In genomic region chr10:26448292-26448691, GRCh38 we compare ENCODE assay signal across 11 cellular contexts. TPM values are rescaled to one million over a fixed set of nuclear protein-coding genes. Genes with fewer than 3 reads are reported as not detected.
DNase-seq lines count a peak whose midpoint lies in the region; ATAC-seq and TF ChIP-seq lines count a peak whose summit lies in the region.
"Had no signal": no experiment of that assay in that cellular context is flagged by ENCODE, and none has a peak within 500 bp of the region (broad histone marks: within the 10 kb centered on the region; RNA-seq: fewer than 3 reads in every experiment).

No MANE protein-coding gene starts in this region.

- H3K27ac Mint-ChIP-seq in activated naive CD8-positive, alpha-beta T cell treated with anti-CD3 and anti-CD28 coated beads, Interleukin-2, amount 50 U/mL, for 24 hours: peak overlapping the region; percentile 96

- no peak for DNase-seq in activated naive CD8-positive, alpha-beta T cell treated with anti-CD3 and anti-CD28 coated beads, Interleukin-2, amount 50 U/mL, for 24 hours
- no peak for DNase-seq in Right ventricle myocardium superior
- no peak for DNase-seq in stimulated activated CD4-positive, alpha-beta T cell treated with anti-CD3 and anti-CD28 coated beads, Interleukin-4, amount 100 ng/mL, for 24 hours
- DNase-seq in cerebellum (ENCODE audit: low spot score): no peak
- no peak for DNase-seq in retina
- DNase-seq: IMR-90, lower lobe of right lung, upper lobe of right lung had no signal

- no peaks in the 10 kb centered on the region for H3K9me3 Mint-ChIP-seq in activated naive CD8-positive, alpha-beta T cell treated with anti-CD3 and anti-CD28 coated beads, Interleukin-2, amount 50 U/mL, for 24 hours

- peaks cover 55% of the 10 kb centered on the region for H3K36me3 Mint-ChIP-seq in activated naive CD8-positive, alpha-beta T cell treated with anti-CD3 and anti-CD28 coated beads, Interleukin-2, amount 50 U/mL, for 24 hours (ENCODE audit: low read depth)

- peak overlapping the region; percentile 77 for H3K4me3 Mint-ChIP-seq in activated naive CD8-positive, alpha-beta T cell treated with anti-CD3 and anti-CD28 coated beads, Interleukin-2, amount 50 U/mL, for 24 hours

- H3K27me3 Mint-ChIP-seq in activated naive CD8-positive, alpha-beta T cell treated with anti-CD3 and anti-CD28 coated beads, Interleukin-2, amount 50 U/mL, for 24 hours: peaks cover 2% of the 10 kb centered on the region

- peaks cover 89% of the 10 kb centered on the region for H3K4me1 Mint-ChIP-seq in activated naive CD8-positive, alpha-beta T cell treated with anti-CD3 and anti-CD28 coated beads, Interleukin-2, amount 50 U/mL, for 24 hours

- ATAC-seq in GM19455 (IDR thresholded peaks at IDR 0.05; ENCODE audit: unreplicated experiment): peak; percentile 43
- ATAC-seq in HG03159 (IDR thresholded peaks at IDR 0.05; ENCODE audit: unreplicated experiment): peak; percentile 46
- no peak for ATAC-seq in activated naive CD8-positive, alpha-beta T cell treated with anti-CD3 and anti-CD28 coated beads, Interleukin-2, amount 50 U/mL, for 24 hours
- ATAC-seq in Right ventricle myocardium superior (ENCODE audit: poor library complexity): no peak

- peak; percentile 47; the same call in 2 of the 3 replicates for TF ChIP-seq CTCF in GM12872 (IDR thresholded peaks at IDR 0.05; ENCODE audit: insufficient read depth, low read depth, low read length)

- intact Hi-C loops in Right ventricle myocardium superior (cut with DNase I): no loop called here

RNA-seq across cellular contexts. Expression of gene APBB1IP, which starts 10.2 kb away (rescaled TPM):
- 3.3 TPM for total RNA-seq in Right ventricle myocardium superior
- 1.6 TPM for total RNA-seq in cerebellum
- total RNA-seq: IMR-90 had no signal

Comparison
In these comparisons a context has a peak if more than half of its experiments do, and no peak if none do; other contexts are left out.
1. ATAC-seq: peak in GM19455 (single experiment) and HG03159 (single experiment); none in activated naive CD8-positive, alpha-beta T cell treated with anti-CD3 and anti-CD28 coated beads, Interleukin-2, amount 50 U/mL, for 24 hours (single experiment) and Right ventricle myocardium superior (single experiment).